In the genomic region with DNA sequence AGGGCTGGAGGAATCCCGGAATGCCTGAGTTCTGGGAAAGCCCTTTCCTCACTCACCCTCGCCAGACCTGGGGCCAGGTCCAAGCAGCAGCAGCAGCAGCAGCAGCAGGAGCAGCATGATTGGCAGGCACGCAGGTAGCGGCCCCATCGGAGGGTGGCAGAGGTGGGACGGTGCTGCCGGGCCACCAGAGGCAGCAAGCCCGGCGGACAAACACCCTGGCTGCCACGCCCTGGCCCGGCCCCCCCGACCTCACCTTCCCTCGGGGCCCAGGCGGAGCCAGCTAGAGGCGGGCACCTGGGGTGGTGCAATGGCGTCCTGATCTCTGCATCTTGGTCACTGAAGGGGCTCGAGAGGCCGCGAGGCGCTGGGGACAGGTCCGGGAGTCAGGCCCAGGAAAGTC, we compare ENCODE assay signal across 18 cellular contexts.
DNase-seq lines count a peak whose midpoint lies in the region; TF ChIP-seq lines count a peak whose summit lies in the region.
"Had no signal": no experiment of that assay in that cellular context is flagged by ENCODE, and none has a peak within 500 bp of the region (broad histone marks: within the 10 kb centered on the region; RNA-seq: fewer than 3 reads in every experiment).

No MANE protein-coding gene starts in this region.

- H3K27me3 ChIP-seq in iPS DF 6.9 (ENCODE audit: control insufficient read depth, insufficient read depth, low read length), result no peaks in the 10 kb centered on the region
- H3K27me3 ChIP-seq in suprapubic skin, result peaks cover 4% of the 10 kb centered on the region
- H3K27me3 ChIP-seq: neutrophil, tibial nerve had no signal

- H3K36me3 ChIP-seq in iPS DF 6.9 (ENCODE audit: control insufficient read depth, insufficient read depth, low read length), result no peaks in the 10 kb centered on the region
- H3K36me3 ChIP-seq in suprapubic skin, result peaks cover 3% of the 10 kb centered on the region

- peak overlapping the region; percentile 66; the same call in 1 of the 2 replicates for H3K4me3 ChIP-seq in iPS DF 6.9 (ENCODE audit: low read length)
- H3K4me3 ChIP-seq in suprapubic skin, result no peak overlapping the region
- H3K4me3 ChIP-seq: tibial nerve had no signal

- TF ChIP-seq POLR2A in suprapubic skin (IDR thresholded peaks at IDR 0.05) (no peak), erythroblast (IDR thresholded peaks at IDR 0.05; ENCODE audit: low read length) (no peak)

- TF ChIP-seq CTCF in nephron progenitor cell (IDR thresholded peaks at IDR 0.05) (no peak), suprapubic skin (IDR thresholded peaks at IDR 0.05) (no peak)

- no peaks in the 10 kb centered on the region for H3K9me3 Mint-ChIP-seq in nephron progenitor cell
- H3K9me3 Mint-ChIP-seq: activated naive CD4-positive, alpha-beta T cell treated with anti-CD3 and anti-CD28 coated beads, Interleukin-2, amount 50 U/mL, for 72 hours had no signal

- no peak overlapping the region for H3K27ac ChIP-seq in iPS DF 6.9 (ENCODE audit: low read length)
- H3K27ac ChIP-seq in suprapubic skin, result no peak overlapping the region
- H3K27ac ChIP-seq: 22Rv1, C4-2B, tibial nerve had no signal

- H3K27me3 Mint-ChIP-seq in nephron progenitor cell (ENCODE audit: low read depth, poor library complexity), result peaks cover 77% of the 10 kb centered on the region

- H3K27ac Mint-ChIP-seq in nephron progenitor cell, result no peak overlapping the region

- H3K4me1 ChIP-seq in iPS DF 6.9 (ENCODE audit: control insufficient read depth, insufficient read depth, low read length) (peaks cover 2% of the 10 kb centered on the region; the same call in 1 of the 2 replicates), suprapubic skin (no peaks in the 10 kb centered on the region)
- H3K4me1 ChIP-seq: tibial nerve had no signal

- peak; percentile 39 for DNase-seq in DMS 273 (lab: John Stamatoyannopoulos, UW; ENCODE audit: unreplicated experiment)
- DNase-seq in DMS 273 treated with DMSO at 0.1 percent for 48 hours (lab: John Stamatoyannopoulos, UW), result no peak
- DNase-seq in LoVo (ENCODE audit: low spot score), result peak; percentile 4
- DNase-seq in iPS DF 6.9 (ENCODE audit: low read depth, low spot score), result no peak
- DNase-seq in nephron progenitor cell, result no peak
- DNase-seq in activated effector memory CD4-positive, alpha-beta T cell treated with anti-CD3 and anti-CD28 coated beads, Interleukin-2, amount 50 U/mL, for 16 hours, result no peak
- DNase-seq in suprapubic skin (ENCODE audit: low spot score in 2 of 2), result no peak
- no peak for DNase-seq in erythroblast (lab: John Stamatoyannopoulos, UW)
- DNase-seq: activated CD4-positive, alpha-beta T cell treated with anti-CD3 and anti-CD28 coated beads for 4 hours; activated CD8-positive, alpha-beta memory T cell treated with anti-CD3 and anti-CD28 coated beads, Interleukin-2, amount 50 U/mL, for 48 hours; IMR-90; NCI-H446 treated with DMSO at 0.1 percent for 48 hours; T1000 had no signal

- no peaks in the 10 kb centered on the region for H3K9me3 ChIP-seq in iPS DF 6.9 (ENCODE audit: control insufficient read depth, insufficient read depth, low read length)
- H3K9me3 ChIP-seq in suprapubic skin, result no peaks in the 10 kb centered on the region
- H3K9me3 ChIP-seq: neutrophil, tibial nerve had no signal

- no CpG with 5 or more reads among the region's 21 CpGs for WGBS in iPS DF 6.9 (ENCODE audit: insufficient coverage, insufficient read length)
- 50% methylated on average over 5 of the region's 21 CpGs for WGBS in suprapubic skin

- no peaks in the 10 kb centered on the region for H3K36me3 Mint-ChIP-seq in nephron progenitor cell (ENCODE audit: low read depth)
- H3K36me3 Mint-ChIP-seq: activated naive CD4-positive, alpha-beta T cell treated with anti-CD3 and anti-CD28 coated beads, Interleukin-2, amount 50 U/mL, for 72 hours had no signal

- TF ChIP-seq EP300 in suprapubic skin (IDR thresholded peaks at IDR 0.05), result no peak

- H3K4me1 Mint-ChIP-seq in nephron progenitor cell, result no peaks in the 10 kb centered on the region

- peak overlapping the region; percentile 57 for H3K4me3 Mint-ChIP-seq in nephron progenitor cell

Comparison
In these comparisons a context has a peak if more than half of its experiments do, and no peak if none do; other contexts are left out.
1. DNase-seq: peak in DMS 273 (single experiment) and LoVo (single experiment); none in DMS 273 treated with DMSO at 0.1 percent for 48 hours (single experiment), iPS DF 6.9 (single experiment), nephron progenitor cell (single experiment), activated effector memory CD4-positive, alpha-beta T cell treated with anti-CD3 and anti-CD28 coated beads, Interleukin-2, amount 50 U/mL, for 16 hours (single experiment), suprapubic skin (0 of 2) and erythroblast (0 of 2).